ENCODE assay signal across 19 cellular contexts in the genomic region with DNA sequence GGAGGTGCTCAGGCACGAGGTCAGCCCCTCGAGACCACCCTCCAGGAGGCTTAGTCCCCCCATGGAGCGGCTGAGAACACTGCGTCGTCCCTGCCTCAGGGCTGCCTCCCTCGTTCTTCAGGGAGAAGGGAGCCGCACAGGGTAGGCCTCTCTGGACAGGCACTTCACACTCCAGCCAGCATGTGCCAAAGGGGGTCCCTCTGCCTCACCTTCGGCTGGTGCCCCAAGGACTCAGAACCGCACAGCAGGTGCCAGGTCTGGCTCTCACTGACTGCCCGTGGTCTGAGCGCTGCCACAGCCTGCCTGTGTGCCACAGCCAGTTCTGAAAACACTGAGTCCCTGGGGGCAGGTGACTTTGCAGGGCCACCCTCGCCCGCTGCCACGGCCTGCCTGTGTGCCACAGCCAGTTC.
"Had no signal": no experiment of that assay in that cellular context is flagged by ENCODE, and none has a peak within 500 bp of the region (broad histone marks: within the 10 kb centered on the region; RNA-seq: fewer than 3 reads in every experiment).

No MANE protein-coding gene starts in this region.

- H3K27me3 Mint-ChIP-seq: activated CD4-positive, alpha-beta T cell treated with anti-CD3 and anti-CD28 coated beads, Interleukin-2, amount 10 ng/mL, durations not matched to agents 7 days and 5 days; activated T-helper 17 cell treated with anti-CD3 and anti-CD28 coated beads, Interleukin-2, amount 50 U/mL, for 72 hours; central memory CD8-positive, alpha-beta T cell; effector memory CD8-positive, alpha-beta T cell; stimulated activated naive CD8-positive, alpha-beta T cell treated with anti-CD3 and anti-CD28 coated beads, Interleukin-15, amount 100 ng/mL, for 72 hours had no signal

- FAIRE-seq: TTC549 had no signal

- H3K27me3 ChIP-seq: testis had no signal

- H3K27ac ChIP-seq: psoas muscle, testis had no signal

- H3K9me3 Mint-ChIP-seq: activated CD4-positive, alpha-beta T cell treated with anti-CD3 and anti-CD28 coated beads, Interleukin-2, amount 10 ng/mL, durations not matched to agents 7 days and 5 days; activated naive CD4-positive, alpha-beta T cell treated with anti-CD3 and anti-CD28 coated beads for 36 hours; activated T-helper 17 cell treated with anti-CD3 and anti-CD28 coated beads, Interleukin-2, amount 50 U/mL, for 72 hours; central memory CD8-positive, alpha-beta T cell; dendritic cell treated with granulocyte-macrophage colony-stimulating factor and Interleukin-4, amounts not matched to agents 40 ng/mL and 50 ng/mL, for 4 days; effector memory CD8-positive, alpha-beta T cell; immature natural killer cell; nephron; stimulated activated naive CD8-positive, alpha-beta T cell treated with anti-CD3 and anti-CD28 coated beads, Interleukin-15, amount 100 ng/mL, for 72 hours had no signal

- H3K4me3 ChIP-seq: lung, psoas muscle, testis had no signal

- H3K9me3 ChIP-seq: psoas muscle, testis had no signal

- H3K27ac Mint-ChIP-seq: activated naive CD4-positive, alpha-beta T cell treated with anti-CD3 and anti-CD28 coated beads for 36 hours; activated T-helper 17 cell treated with anti-CD3 and anti-CD28 coated beads, Interleukin-2, amount 50 U/mL, for 72 hours; dendritic cell treated with granulocyte-macrophage colony-stimulating factor and Interleukin-4, amounts not matched to agents 40 ng/mL and 50 ng/mL, for 4 days; effector memory CD8-positive, alpha-beta T cell; immature natural killer cell; nephron had no signal

- H3K4me1 Mint-ChIP-seq: activated T-helper 17 cell treated with anti-CD3 and anti-CD28 coated beads, Interleukin-2, amount 50 U/mL, for 72 hours; nephron had no signal

- H3K4me3 Mint-ChIP-seq: activated CD4-positive, alpha-beta T cell treated with anti-CD3 and anti-CD28 coated beads, Interleukin-2, amount 10 ng/mL, durations not matched to agents 7 days and 5 days; activated naive CD4-positive, alpha-beta T cell treated with anti-CD3 and anti-CD28 coated beads for 36 hours; activated T-helper 17 cell treated with anti-CD3 and anti-CD28 coated beads, Interleukin-2, amount 50 U/mL, for 72 hours; central memory CD8-positive, alpha-beta T cell; dendritic cell treated with granulocyte-macrophage colony-stimulating factor and Interleukin-4, amounts not matched to agents 40 ng/mL and 50 ng/mL, for 4 days; effector memory CD8-positive, alpha-beta T cell; immature natural killer cell; nephron; stimulated activated naive CD8-positive, alpha-beta T cell treated with anti-CD3 and anti-CD28 coated beads, Interleukin-15, amount 100 ng/mL, for 72 hours had no signal

- ATAC-seq: activated T-helper 17 cell treated with anti-CD3 and anti-CD28 coated beads, Interleukin-2, amount 50 U/mL, for 72 hours; effector memory CD8-positive, alpha-beta T cell; psoas muscle; stimulated activated naive CD8-positive, alpha-beta T cell treated with anti-CD3 and anti-CD28 coated beads, Interleukin-15, amount 100 ng/mL, for 72 hours had no signal

- H3K4me1 ChIP-seq: testis had no signal

- DNase-seq: activated CD4-positive, alpha-beta T cell treated with anti-CD3 and anti-CD28 coated beads, Interleukin-2, amount 10 ng/mL, durations not matched to agents 7 days and 5 days; activated CD4-positive, CD25-positive, alpha-beta regulatory T cell; activated naive CD4-positive, alpha-beta T cell treated with anti-CD3 and anti-CD28 coated beads for 36 hours; activated T-cell treated with anti-CD3 and anti-CD28 coated beads for 4 hours; effector memory CD8-positive, alpha-beta T cell; erythroblast; immature natural killer cell; left cardiac atrium; psoas muscle; stimulated activated CD4-positive, alpha-beta T cell treated with anti-CD3 and anti-CD28 coated beads, Interleukin-4, amount 100 ng/mL, for 1 hour; stimulated activated CD8-positive, alpha-beta memory T cell treated with anti-CD3 and anti-CD28 coated beads, Interleukin-4, amount 100 ng/mL, for 48 hours; stimulated activated naive CD8-positive, alpha-beta T cell treated with anti-CD3 and anti-CD28 coated beads, Interleukin-15, amount 100 ng/mL, for 72 hours; testis had no signal
